1 cellular context compared by ENCODE assay signal in the genomic region with DNA sequence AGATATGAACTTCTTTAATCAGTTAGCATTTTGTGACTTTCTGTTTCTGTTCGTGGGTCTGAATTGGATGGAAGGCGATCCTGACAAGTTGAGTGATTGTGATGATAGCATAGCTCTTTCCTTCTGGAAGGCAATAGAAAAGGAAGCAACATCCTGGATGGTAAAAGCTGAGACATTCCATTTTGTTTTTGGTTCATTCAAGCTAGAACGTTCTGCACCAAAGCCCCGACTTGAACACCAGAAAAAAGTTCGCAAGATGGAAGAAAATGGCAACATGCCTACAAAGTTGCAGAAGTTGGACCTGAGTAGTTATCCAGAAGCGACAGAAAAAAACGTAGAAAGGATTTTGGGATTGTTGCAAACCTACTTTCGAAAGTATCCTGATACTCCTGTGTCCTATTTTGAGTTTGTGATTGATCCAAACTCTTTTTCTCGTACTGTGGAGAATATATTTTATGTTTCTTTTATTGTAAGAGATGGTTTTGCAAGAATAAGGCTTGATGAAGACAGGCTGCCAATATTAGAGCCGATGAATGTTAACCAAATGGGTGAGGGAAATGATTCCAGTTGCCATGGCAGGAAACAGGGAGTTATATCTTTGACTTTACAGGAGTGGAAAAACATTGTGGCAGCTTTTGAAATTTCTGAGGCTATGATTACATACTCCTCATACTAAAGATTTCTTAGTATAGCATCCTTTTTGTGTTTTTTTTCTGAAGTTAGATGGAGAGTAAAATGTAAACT.
TF ChIP-seq lines count a peak whose summit lies in the region.

No MANE protein-coding gene starts in this region.

TF ChIP-seq in WTC11, 78 proteins besides CTCF, POLR2A, EP300 and RAD21 (continued from another document):
- TF ChIP-seq, protein P1, sequence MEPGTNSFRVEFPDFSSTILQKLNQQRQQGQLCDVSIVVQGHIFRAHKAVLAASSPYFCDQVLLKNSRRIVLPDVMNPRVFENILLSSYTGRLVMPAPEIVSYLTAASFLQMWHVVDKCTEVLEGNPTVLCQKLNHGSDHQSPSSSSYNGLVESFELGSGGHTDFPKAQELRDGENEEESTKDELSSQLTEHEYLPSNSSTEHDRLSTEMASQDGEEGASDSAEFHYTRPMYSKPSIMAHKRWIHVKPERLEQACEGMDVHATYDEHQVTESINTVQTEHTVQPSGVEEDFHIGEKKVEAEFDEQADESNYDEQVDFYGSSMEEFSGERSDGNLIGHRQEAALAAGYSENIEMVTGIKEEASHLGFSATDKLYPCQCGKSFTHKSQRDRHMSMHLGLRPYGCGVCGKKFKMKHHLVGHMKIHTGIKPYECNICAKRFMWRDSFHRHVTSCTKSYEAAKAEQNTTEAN (CRISPR knock-in tag; IDR thresholded peaks at IDR 0.05), result no peak
- no peak for TF ChIP-seq ZNF396 (CRISPR knock-in tag; IDR thresholded peaks at IDR 0.05; ENCODE audit: borderline replicate concordance)
- TF ChIP-seq TEAD1 (CRISPR knock-in tag; IDR thresholded peaks at IDR 0.05), result no peak
- no peak for TF ChIP-seq TP53 (CRISPR knock-in tag; IDR thresholded peaks at IDR 0.05)
- TF ChIP-seq ZNF423 (CRISPR knock-in tag; IDR thresholded peaks at IDR 0.05), result no peak
- no peak for TF ChIP-seq CREM (CRISPR knock-in tag; IDR thresholded peaks at IDR 0.05)
- TF ChIP-seq, protein P2, sequence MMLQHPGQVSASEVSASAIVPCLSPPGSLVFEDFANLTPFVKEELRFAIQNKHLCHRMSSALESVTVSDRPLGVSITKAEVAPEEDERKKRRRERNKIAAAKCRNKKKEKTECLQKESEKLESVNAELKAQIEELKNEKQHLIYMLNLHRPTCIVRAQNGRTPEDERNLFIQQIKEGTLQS (CRISPR knock-in tag; conservative IDR thresholded peaks at IDR 0.05), result no peak
- TF ChIP-seq ZNF317 (CRISPR knock-in tag; IDR thresholded peaks at IDR 0.05; ENCODE audit: borderline replicate concordance, low read depth), result no peak
